In genomic region chr19:1110809-1111640, GRCh38 we compare ENCODE assay signal across 20 cellular contexts. TPM values are rescaled to one million over a fixed set of nuclear protein-coding genes. Genes with fewer than 3 reads are reported as not detected.
DNase-seq lines count a peak whose midpoint lies in the region; ATAC-seq and TF ChIP-seq lines count a peak whose summit lies in the region.
"Had no signal": no experiment of that assay in that cellular context is flagged by ENCODE, and none has a peak within 500 bp of the region (broad histone marks: within the 10 kb centered on the region; RNA-seq: fewer than 3 reads in every experiment).

No MANE protein-coding gene starts in this region.

- no peaks in the 10 kb centered on the region for H3K27me3 Mint-ChIP-seq in naive thymus-derived CD4-positive, alpha-beta T cell
- H3K27me3 Mint-ChIP-seq: activated CD4-positive, alpha-beta T cell treated with anti-CD3 and anti-CD28 coated beads, Interleukin-2, amount 10 ng/mL, durations not matched to agents 7 days and 5 days; activated naive CD4-positive, alpha-beta T cell treated with anti-CD3 and anti-CD28 coated beads, Interleukin-2, amount 50 U/mL, for 24 hours; IgD-negative memory B cell; type B pancreatic cell had no signal

- H3K36me3 ChIP-seq in cardiac muscle cell = peaks cover 8% of the 10 kb centered on the region
- peaks cover 0 to 76% (median 12%) of the 10 kb centered on the region in 3 experiments for H3K36me3 ChIP-seq in naive thymus-derived CD4-positive, alpha-beta T cell (ENCODE audit: control insufficient read depth in 2 of 3, insufficient read depth in 3 of 3, low read length in 3 of 3)
- H3K36me3 ChIP-seq in tibial artery = peaks cover 36 to 94% (median 93%) of the 10 kb centered on the region in 3 donors
- no peaks in the 10 kb centered on the region for H3K36me3 ChIP-seq in Karpas-422 (ENCODE audit: insufficient read depth, low read length)

- no peaks in the 10 kb centered on the region for H3K27me3 ChIP-seq in cardiac muscle cell
- H3K27me3 ChIP-seq in naive thymus-derived CD4-positive, alpha-beta T cell (ENCODE audit: control insufficient read depth in 2 of 2, insufficient read depth in 2 of 2, low read length in 2 of 2) = no peaks in the 10 kb centered on the region
- H3K27me3 ChIP-seq in tibial artery = no peaks in the 10 kb centered on the region
- H3K27me3 ChIP-seq in Karpas-422 (ENCODE audit: low read length) = no peaks in the 10 kb centered on the region
- H3K27me3 ChIP-seq: brain microvascular endothelial cell, left lung had no signal

- POLR2A ChIA-PET in naive thymus-derived CD4-positive, alpha-beta T cell (lab: Charles Lee) = interaction anchor here (0.8 to 1.3 kb wide), 2 partner anchors 31 to 83 kb away, joined by 3 read pairs; no protein-coding TSS in a partner anchor

- H3K79me2 ChIP-seq in Karpas-422 (ENCODE audit: low read length) = peaks cover under 1% of the 10 kb centered on the region; the same call in 1 of the 2 replicates

- H3K4me2 ChIP-seq in Karpas-422 (ENCODE audit: low read depth, low read length, poor library complexity, severe bottlenecking) = no peak overlapping the region

- no peak overlapping the region for H3K9ac ChIP-seq in Karpas-422 (ENCODE audit: low read length)

- peaks cover 0 to 3% (median 0%) of the 10 kb centered on the region in 5 donors for H3K36me3 Mint-ChIP-seq in naive thymus-derived CD4-positive, alpha-beta T cell
- H3K36me3 Mint-ChIP-seq: activated naive CD4-positive, alpha-beta T cell treated with anti-CD3 and anti-CD28 coated beads, Interleukin-2, amount 50 U/mL, for 24 hours; IgD-negative memory B cell; type B pancreatic cell had no signal

- peak overlapping the region in 1 of 9 donors; percentile 52 for H3K27ac Mint-ChIP-seq in naive thymus-derived CD4-positive, alpha-beta T cell
- H3K27ac Mint-ChIP-seq: activated CD4-positive, alpha-beta T cell treated with anti-CD3 and anti-CD28 coated beads, Interleukin-2, amount 10 ng/mL, durations not matched to agents 7 days and 5 days; activated naive CD4-positive, alpha-beta T cell treated with anti-CD3 and anti-CD28 coated beads, Interleukin-2, amount 50 U/mL, for 24 hours; type B pancreatic cell had no signal

- H4K20me1 ChIP-seq in Karpas-422 (ENCODE audit: insufficient read depth, low read depth, low read length) = peaks cover 5% of the 10 kb centered on the region; the same call in 1 of the 2 replicates

- no peak for TF ChIP-seq CTCF in cardiac muscle cell (IDR thresholded peaks at IDR 0.05; ENCODE audit: low read depth, low read length)
- TF ChIP-seq CTCF in tibial artery (IDR thresholded peaks at IDR 0.05) = no peak

- intact Hi-C loops in cardiac septum (cut with DNase I) (loop anchor here (5.0 kb wide), 1 partner anchor 81 kb away; no protein-coding TSS in a partner anchor), tibial artery (cut with DNase I; ENCODE audit: low total_unique reads) (loop anchor here (5.0 kb wide), 1 partner anchor 81 kb away; no protein-coding TSS in a partner anchor)
- intact Hi-C loops in naive thymus-derived CD4-positive, alpha-beta T cell (cut with micrococcal nuclease) = loop anchor here (5.0 kb wide), 1 partner anchor 81 kb away; no protein-coding TSS in a partner anchor

- no peak for ATAC-seq in naive thymus-derived CD4-positive, alpha-beta T cell

- CTCF ChIA-PET in naive thymus-derived CD4-positive, alpha-beta T cell (lab: Charles Lee) = interaction anchor here (0.7 to 4.4 kb wide), 2 partner anchors 9 to 82 kb away, joined by 3 to 37 read pairs; no protein-coding TSS in a partner anchor

- H3K4me1 Mint-ChIP-seq in naive thymus-derived CD4-positive, alpha-beta T cell = peaks cover 0 to 6% (median 2%) of the 10 kb centered on the region in 7 donors
- H3K4me1 Mint-ChIP-seq: activated naive CD4-positive, alpha-beta T cell treated with anti-CD3 and anti-CD28 coated beads, Interleukin-2, amount 50 U/mL, for 24 hours had no signal

- no peaks in the 10 kb centered on the region for H3K9me3 ChIP-seq in cardiac muscle cell (ENCODE audit: low read depth)
- H3K9me3 ChIP-seq in naive thymus-derived CD4-positive, alpha-beta T cell (ENCODE audit: control insufficient read depth in 2 of 3, low read length in 3 of 3) = no peaks in the 10 kb centered on the region
- no peaks in the 10 kb centered on the region for H3K9me3 ChIP-seq in tibial artery
- no peaks in the 10 kb centered on the region for H3K9me3 ChIP-seq in Karpas-422 (ENCODE audit: low read length)
- H3K9me3 ChIP-seq: left lung had no signal

- H2AFZ ChIP-seq in Karpas-422 (ENCODE audit: low read length) = no peak overlapping the region

- no peaks in the 10 kb centered on the region for H3K9me3 Mint-ChIP-seq in naive thymus-derived CD4-positive, alpha-beta T cell
- H3K9me3 Mint-ChIP-seq: activated CD4-positive, alpha-beta T cell treated with anti-CD3 and anti-CD28 coated beads, Interleukin-2, amount 10 ng/mL, durations not matched to agents 7 days and 5 days; activated naive CD4-positive, alpha-beta T cell treated with anti-CD3 and anti-CD28 coated beads, Interleukin-2, amount 50 U/mL, for 24 hours; IgD-negative memory B cell; type B pancreatic cell had no signal

- H3K4me1 ChIP-seq in cardiac muscle cell (ENCODE audit: low read depth) = peaks cover 17% of the 10 kb centered on the region
- H3K4me1 ChIP-seq in naive thymus-derived CD4-positive, alpha-beta T cell (ENCODE audit: control insufficient read depth in 2 of 2, insufficient read depth in 2 of 2, low read length in 2 of 2) = peaks cover 0 to 8% of the 10 kb centered on the region in 2 donors
- H3K4me1 ChIP-seq in tibial artery = peaks cover 0 to 43% (median 31%) of the 10 kb centered on the region in 4 donors
- H3K4me1 ChIP-seq in Karpas-422 (ENCODE audit: low read length) = peaks cover 23% of the 10 kb centered on the region

- peak in 1 of 2 donors; percentile 33 for DNase-seq in cardiac muscle cell (ENCODE audit: low read depth in 1 of 2, low spot score in 1 of 2)
- no peak for DNase-seq in cardiac septum (ENCODE audit: low spot score)
- DNase-seq in SW 1271 (lab: John Stamatoyannopoulos, UW) = peak; percentile 33 to 41
- DNase-seq in naive thymus-derived CD4-positive, alpha-beta T cell = no peak
- DNase-seq in tibial artery = no peak
- DNase-seq in occipital lobe (lab: John Stamatoyannopoulos, UW) = no peak
- no peak for DNase-seq in Karpas-422
- DNase-seq in stimulated activated CD4-positive, alpha-beta T cell treated with anti-CD3 and anti-CD28 coated beads, Interleukin-2, amount 100 ng/mL, for 24 hours = no peak
- DNase-seq: activated CD4-positive, alpha-beta T cell treated with anti-CD3 and anti-CD28 coated beads, Interleukin-2, amount 10 ng/mL, durations not matched to agents 7 days and 5 days; brain microvascular endothelial cell; effector CD4-positive, alpha-beta T cell; left lung; NCI-H1105 treated with DMSO at 0.1 percent for 48 hours; NK-92 treated with Interleukin-12 subunit alpha and Interleukin-12 subunit beta, amount 100 ng/mL, for 24 hours; stimulated activated CD4-positive, alpha-beta T cell treated with anti-CD3 and anti-CD28 coated beads, Interleukin-4, amount 100 ng/mL, for 1 hour; stimulated activated CD8-positive, alpha-beta memory T cell treated with anti-CD3 and anti-CD28 coated beads, Interleukin-4, amount 100 ng/mL, for 48 hours; T1000 had no signal

- H3K9me2 ChIP-seq in Karpas-422 (replicated peaks; ENCODE audit: insufficient read depth, low read length) = no peaks in the 10 kb centered on the region

- H3K27ac ChIP-seq in cardiac muscle cell (peak overlapping the region; percentile 6), tibial artery (peak overlapping the region; percentile 76 to 84), Karpas-422 (ENCODE audit: low read length) (no peak overlapping the region)
- H3K27ac ChIP-seq in naive thymus-derived CD4-positive, alpha-beta T cell (ENCODE audit: low read depth, low read length) = peak overlapping the region; percentile 33
- H3K27ac ChIP-seq: brain microvascular endothelial cell, left lung had no signal

- H3K4me3 ChIP-seq in cardiac muscle cell = no peak overlapping the region
- no peak overlapping the region for H3K4me3 ChIP-seq in naive thymus-derived CD4-positive, alpha-beta T cell (ENCODE audit: low read length)
- no peak overlapping the region for H3K4me3 ChIP-seq in tibial artery
- no peak overlapping the region for H3K4me3 ChIP-seq in Karpas-422 (ENCODE audit: low read length)
- H3K4me3 ChIP-seq: left lung had no signal

- H3K4me3 Mint-ChIP-seq in naive thymus-derived CD4-positive, alpha-beta T cell = no peak overlapping the region
- H3K4me3 Mint-ChIP-seq: activated CD4-positive, alpha-beta T cell treated with anti-CD3 and anti-CD28 coated beads, Interleukin-2, amount 10 ng/mL, durations not matched to agents 7 days and 5 days; activated naive CD4-positive, alpha-beta T cell treated with anti-CD3 and anti-CD28 coated beads, Interleukin-2, amount 50 U/mL, for 24 hours; IgD-negative memory B cell; type B pancreatic cell had no signal

RNA-seq across cellular contexts. Expression of gene GPX4, which starts 7.2 kb away (rescaled TPM):
- total RNA-seq in cardiac muscle cell (759 and 903 TPM in 2 replicates), cardiac septum (243 TPM), occipital lobe (83.8 TPM)
- 826 and 860 TPM in 2 replicates for polyA plus RNA-seq in cardiac muscle cell
- total RNA-seq in naive thymus-derived CD4-positive, alpha-beta T cell = 100 to 1,000 TPM; 122 to 235 (median 194) TPM
- 100 to 1,000 TPM; 417 to 522 TPM for polyA plus RNA-seq in naive thymus-derived CD4-positive, alpha-beta T cell
- total RNA-seq in Karpas-422 (2014; rRNA removed; shearing (Covaris generic); ENCODE audit: low replicate concordance) = 286 and 423 TPM in 2 replicates

RNA-seq across cellular contexts. Expression of gene POLR2E, which starts 15.8 kb away (rescaled TPM):
- 371 and 410 TPM in 2 replicates for total RNA-seq in cardiac muscle cell
- 409 and 487 TPM in 2 replicates for polyA plus RNA-seq in cardiac muscle cell
- 125 TPM for total RNA-seq in cardiac septum
- 100 to 1,000 TPM in 1 of 5 experiments, 10 to 100 TPM in 4; 75.3 to 157 (median 82.1) TPM for total RNA-seq in naive thymus-derived CD4-positive, alpha-beta T cell
- 100 to 1,000 TPM; 136 to 179 TPM for polyA plus RNA-seq in naive thymus-derived CD4-positive, alpha-beta T cell
- 31.8 TPM for total RNA-seq in occipital lobe
- total RNA-seq in Karpas-422 (2014; rRNA removed; shearing (Covaris generic); ENCODE audit: low replicate concordance) = 117 and 222 TPM in 2 replicates

RNA-seq across cellular contexts. Expression of gene ARHGAP45, which starts 44.1 kb away (rescaled TPM):
- total RNA-seq in cardiac muscle cell (88.6 and 133 TPM in 2 replicates), cardiac septum (3.7 TPM), occipital lobe (1.7 TPM)
- 39.3 and 67.5 TPM in 2 replicates for polyA plus RNA-seq in cardiac muscle cell
- 1,000 to 10,000 TPM in 1 of 5 experiments, 100 to 1,000 TPM in 4; 467 to 1,030 (median 779) TPM for total RNA-seq in naive thymus-derived CD4-positive, alpha-beta T cell
- polyA plus RNA-seq in naive thymus-derived CD4-positive, alpha-beta T cell = 100 to 1,000 TPM; 305 to 880 TPM
- total RNA-seq in Karpas-422 (2014; rRNA removed; shearing (Covaris generic); ENCODE audit: low replicate concordance) = 31.5 and 114 TPM in 2 replicates

Comparison
In these comparisons a context has a peak if more than half of its experiments do, and no peak if none do; other contexts are left out.
1. DNase-seq: peak in SW 1271 (2 of 2); none in cardiac septum (single experiment), naive thymus-derived CD4-positive, alpha-beta T cell (0 of 9), tibial artery (0 of 2), occipital lobe (single experiment), Karpas-422 (single experiment) and stimulated activated CD4-positive, alpha-beta T cell treated with anti-CD3 and anti-CD28 coated beads, Interleukin-2, amount 100 ng/mL, for 24 hours (0 of 2).